Comparison of ENCODE assay signal across 7 cellular contexts in genomic region chr13:55963934-55964333, GRCh38.
"Had no signal": no experiment of that assay in that cellular context is flagged by ENCODE, and none has a peak within 500 bp of the region (broad histone marks: within the 10 kb centered on the region; RNA-seq: fewer than 3 reads in every experiment).

No MANE protein-coding gene starts in this region.

- DNase-seq: H9, HCEC 1CT, IMR-90, KG1 had no signal

- H3K4me2 ChIP-seq: GM23338 had no signal

- H3K27ac ChIP-seq: HL-60 had no signal

- ATAC-seq: GM23338, K562 had no signal

- H2AFZ ChIP-seq: GM23338 had no signal

- H3K4me3 ChIP-seq: GM23338, K562 had no signal
